In genomic region chr3:193465992-193466618, GRCh38 we compare ENCODE assay signal across 23 cellular contexts.
"Had no signal": no experiment of that assay in that cellular context is flagged by ENCODE, and none has a peak within 500 bp of the region (broad histone marks: within the 10 kb centered on the region; RNA-seq: fewer than 3 reads in every experiment).

No MANE protein-coding gene starts in this region.

- H3K27me3 ChIP-seq: foreskin keratinocyte, spleen, upper lobe of right lung had no signal

- ATAC-seq: activated CD4-positive, alpha-beta T cell treated with anti-CD3 and anti-CD28 coated beads for 36 hours; activated naive CD4-positive, alpha-beta T cell treated with anti-CD3 and anti-CD28 coated beads, Interleukin-2, amount 50 U/mL, for 72 hours; activated T-helper 17 cell treated with anti-CD3 and anti-CD28 coated beads, Interleukin-2, amount 50 U/mL, for 72 hours; foreskin keratinocyte; left ventricle myocardium superior; upper lobe of right lung had no signal

- H3K36me3 ChIP-seq: spleen, thoracic aorta had no signal

- FAIRE-seq: TTC549 had no signal

- H3K4me3 ChIP-seq: spleen, thoracic aorta, upper lobe of right lung had no signal

- H3K27ac ChIP-seq: foreskin keratinocyte, parathyroid adenoma, spleen, thoracic aorta, upper lobe of right lung had no signal

- H3K9me3 ChIP-seq: spleen, thoracic aorta, upper lobe of right lung had no signal

- H3K9ac ChIP-seq: parathyroid adenoma had no signal

- H2AFZ ChIP-seq: parathyroid adenoma had no signal

- DNase-seq: activated B cell treated with CpG ODN at 0.5 μM for 24 hours; activated CD4-positive, alpha-beta T cell treated with anti-CD3 and anti-CD28 coated beads for 36 hours; activated CD4-positive, alpha-beta T cell treated with anti-CD3 and anti-CD28 coated beads, Interleukin-2, amount 50 U/mL, for 4 hours; activated CD8-positive, alpha-beta memory T cell treated with anti-CD3 and anti-CD28 coated beads for 24 hours; activated CD8-positive, alpha-beta memory T cell treated with anti-CD3 and anti-CD28 coated beads, Interleukin-2, amount 50 U/mL, for 4 hours; activated T-cell treated with anti-CD3 and anti-CD28 coated beads, Interleukin-2, amount 50 U/mL, for 24 hours; aorta; caudate nucleus; dermis blood vessel endothelial cell; effector CD8-positive, alpha-beta T cell; foreskin keratinocyte; immature natural killer cell; left ventricle myocardium superior; nucleus accumbens; spleen; stimulated activated CD4-positive, alpha-beta T cell treated with anti-CD3 and anti-CD28 coated beads, Interleukin-4, amount 100 ng/mL, for 24 hours; stimulated activated naive CD4-positive, alpha-beta T cell treated with Interleukin-2 at 50 U/mL for 16 hours; upper lobe of right lung had no signal

- H3K4me1 ChIP-seq: foreskin keratinocyte had no signal
